In the genomic region with DNA sequence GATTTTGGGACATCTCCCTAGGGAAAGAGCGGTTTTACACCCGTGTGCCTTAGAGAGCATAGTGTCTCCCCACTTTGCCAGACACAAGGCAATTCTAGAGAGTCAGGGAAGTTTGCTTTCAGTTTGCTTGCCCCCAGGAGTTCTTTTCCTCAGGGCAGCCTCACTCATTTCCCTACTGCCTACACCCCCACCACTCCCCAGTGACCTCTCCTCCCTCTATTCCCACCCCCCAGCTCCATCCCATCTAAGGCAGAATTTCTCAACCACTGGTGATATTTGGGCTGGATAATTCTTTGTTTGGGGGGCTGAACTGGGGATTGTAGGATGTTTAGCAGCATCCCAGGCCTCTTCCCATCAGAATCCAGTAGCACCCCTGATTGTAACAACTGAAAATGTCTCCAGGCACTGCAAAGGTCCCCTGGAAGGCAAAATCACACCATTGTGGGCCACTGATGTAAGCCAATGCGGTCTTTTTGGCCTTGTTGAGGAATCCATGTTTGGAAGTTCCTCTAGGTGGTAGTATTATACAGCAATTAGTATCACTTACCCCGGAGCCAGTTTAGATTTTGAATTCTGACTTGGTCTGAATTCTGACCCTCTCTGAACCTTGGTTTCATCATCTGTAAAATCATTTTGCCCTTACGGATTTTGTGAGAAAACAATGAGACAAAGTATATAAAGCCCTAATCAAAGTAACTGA, we compare ENCODE assay signal across 9 cellular contexts. TPM values are rescaled to one million over a fixed set of nuclear protein-coding genes. Genes with fewer than 3 reads are reported as not detected.
DNase-seq lines count a peak whose midpoint lies in the region; ATAC-seq, FAIRE-seq and TF ChIP-seq lines count a peak whose summit lies in the region.
"Had no signal": no experiment of that assay in that cellular context is flagged by ENCODE, and none has a peak within 500 bp of the region (broad histone marks: within the 10 kb centered on the region; RNA-seq: fewer than 3 reads in every experiment).

No MANE protein-coding gene starts in this region.

- H3K18ac ChIP-seq in H1 (ENCODE audit: extremely low read depth, low read length), result no peak overlapping the region

- H3K9ac ChIP-seq in Loucy (ENCODE audit: low read depth, low read length, poor library complexity, severe bottlenecking), result no peak overlapping the region
- H3K9ac ChIP-seq in H1 (replicated peaks in 1 of 4; ENCODE audit: extremely low read depth in 1 of 4, low read depth in 3 of 4, low read length in 3 of 4), result no peak overlapping the region

- no peaks in the 10 kb centered on the region for H3K9me3 Mint-ChIP-seq in activated CD4-positive, alpha-beta T cell treated with anti-CD3 and anti-CD28 coated beads, Interleukin-2, amount 10 ng/mL, durations not matched to agents 7 days and 5 days
- H3K9me3 Mint-ChIP-seq: effector memory CD8-positive, alpha-beta T cell had no signal

- H3K36me3 ChIP-seq in Loucy (ENCODE audit: insufficient read depth, low read length), result no peaks in the 10 kb centered on the region
- no peaks in the 10 kb centered on the region for H3K36me3 ChIP-seq in H1 (ENCODE audit: control insufficient read depth in 2 of 4, insufficient read depth in 4 of 4, low read length in 3 of 4)

- TF ChIP-seq RAD21 in H1 (IDR thresholded peaks at IDR 0.05 in 1 of 2, conservative IDR thresholded peaks at IDR 0.05 in 1 of 2; ENCODE audit: low read depth in 2 of 2, low read length in 2 of 2), result peak; percentile 90 to 93

- no peak overlapping the region for H4K5ac ChIP-seq in H1 (ENCODE audit: insufficient read length, low read depth, low read length)

- peak overlapping the region; percentile 0; the same call in 1 of the 2 replicates for H2AFZ ChIP-seq in Loucy (ENCODE audit: low read length)
- H2AFZ ChIP-seq in H1 (ENCODE audit: low read length), result peak overlapping the region; percentile 63

- ATAC-seq in omental fat pad (ENCODE audit: low FRiP score), result peak; percentile 75
- no peak for ATAC-seq in HG02571 (IDR thresholded peaks at IDR 0.05; ENCODE audit: unreplicated experiment)
- ATAC-seq in HG02610 (IDR thresholded peaks at IDR 0.05; ENCODE audit: unreplicated experiment), result no peak
- ATAC-seq: effector memory CD8-positive, alpha-beta T cell had no signal

- H3K9me3 ChIP-seq in Loucy (ENCODE audit: insufficient read depth, low read depth, low read length) (no peaks in the 10 kb centered on the region), H1 (ENCODE audit: insufficient read depth in 2 of 2, low read depth in 1 of 2, low read length in 1 of 2) (no peaks in the 10 kb centered on the region)

- peaks cover 4% of the 10 kb centered on the region; the same call in 1 of the 2 replicates for H3K23me2 ChIP-seq in H1 (ENCODE audit: low read depth, low read length)

- no peaks in the 10 kb centered on the region for H3K36me3 Mint-ChIP-seq in activated CD4-positive, alpha-beta T cell treated with anti-CD3 and anti-CD28 coated beads, Interleukin-2, amount 10 ng/mL, durations not matched to agents 7 days and 5 days (ENCODE audit: low read depth)

- H2AK5ac ChIP-seq in H1 (ENCODE audit: low read depth, low read length), result no peak overlapping the region

- TF ChIP-seq POLR2A in H1 (IDR thresholded peaks at IDR 0.05; ENCODE audit: control extremely low read depth in 1 of 2, low read depth in 2 of 2, low read length in 2 of 2), result no peak

- no peaks in the 10 kb centered on the region for H3K4me1 Mint-ChIP-seq in activated CD4-positive, alpha-beta T cell treated with anti-CD3 and anti-CD28 coated beads, Interleukin-2, amount 10 ng/mL, durations not matched to agents 7 days and 5 days

- H2BK15ac ChIP-seq in H1 (ENCODE audit: low read length), result no peak overlapping the region

- H4K8ac ChIP-seq in H1 (ENCODE audit: extremely low read depth, insufficient read depth, low read length), result no peak overlapping the region

- H4K91ac ChIP-seq in H1 (replicated peaks; ENCODE audit: insufficient read length, low read length), result no peak overlapping the region

- H3K14ac ChIP-seq in H1 (ENCODE audit: insufficient read length), result no peak overlapping the region

- no peak for TF ChIP-seq EP300 in H1 (IDR thresholded peaks at IDR 0.05; ENCODE audit: borderline replicate concordance in 1 of 2, low read depth in 2 of 2, low read length in 2 of 2)

- no peak overlapping the region for H3K23ac ChIP-seq in H1 (ENCODE audit: insufficient read length)

- H2BK5ac ChIP-seq in H1 (ENCODE audit: low read depth, low read length), result no peak overlapping the region

- H3K4me2 ChIP-seq in Loucy (ENCODE audit: low read depth, low read length, poor library complexity, severe bottlenecking) (no peak overlapping the region), H1 (ENCODE audit: insufficient read depth in 1 of 2, low read depth in 2 of 2, low read length in 2 of 2) (no peak overlapping the region)

- no peak overlapping the region for H2BK20ac ChIP-seq in H1 (ENCODE audit: low read length)

- FAIRE-seq in H1 (lab: Jason Lieb, UNC), result peak; percentile 85

- H3K27ac ChIP-seq in H1 (ENCODE audit: low read depth, low read length), result no peak overlapping the region

- 0 out of 2 replicates have a peak overlapping the region, but pooled peaks have one; percentile 4 for H2BK12ac ChIP-seq in H1 (ENCODE audit: low read depth, low read length)

- 44% methylated on average over 5 of the region's 5 CpGs; no CpG with 5 or more reads in 1 of the 2 experiments for WGBS in H1 (ENCODE audit: extremely low coverage in 1 of 2, insufficient coverage in 1 of 2, insufficient read length in 1 of 2, insufficient replicate concordance in 2 of 2, low coverage in 1 of 2, low lambda C conversion rate in 2 of 2, missing lambda C conversion rate in 1 of 2), 2 experiments

- CTCF ChIA-PET in H1 (lab: Charles Lee; ENCODE audit: partially characterized antibody), result interaction anchor here (0.6 to 2.3 kb wide), 12 partner anchors 9 to 253 kb away, joined by 3 to 54 read pairs (median 4); no protein-coding TSS in a partner anchor
- CTCF ChIA-PET in activated CD4-positive, alpha-beta T cell treated with anti-CD3 and anti-CD28 coated beads, Interleukin-2, amount 10 ng/mL, durations not matched to agents 7 days and 5 days (lab: Charles Lee), result no interaction called here

- H2BK120ac ChIP-seq in H1 (replicated peaks; ENCODE audit: low read depth, low read length), result no peak overlapping the region

- no peak overlapping the region for H3K4me3 Mint-ChIP-seq in activated CD4-positive, alpha-beta T cell treated with anti-CD3 and anti-CD28 coated beads, Interleukin-2, amount 10 ng/mL, durations not matched to agents 7 days and 5 days
- H3K4me3 Mint-ChIP-seq: effector memory CD8-positive, alpha-beta T cell had no signal

- peaks cover 35% of the 10 kb centered on the region for H3K27me3 Mint-ChIP-seq in activated CD4-positive, alpha-beta T cell treated with anti-CD3 and anti-CD28 coated beads, Interleukin-2, amount 10 ng/mL, durations not matched to agents 7 days and 5 days

- H3K79me2 ChIP-seq in Loucy (ENCODE audit: insufficient read depth, low read length), result no peaks in the 10 kb centered on the region
- H3K79me2 ChIP-seq in H1 (ENCODE audit: control insufficient read depth in 1 of 2, insufficient read depth in 2 of 2, low read length in 2 of 2), result no peaks in the 10 kb centered on the region

- H3K9me2 ChIP-seq in Loucy (replicated peaks; ENCODE audit: low read depth, low read length), result no peaks in the 10 kb centered on the region

- no peak overlapping the region for H3K4ac ChIP-seq in H1 (replicated peaks; ENCODE audit: insufficient read length, low read depth, low read length)

- no peaks in the 10 kb centered on the region for H3F3A ChIP-seq in Loucy (ENCODE audit: low read depth)

- no peak overlapping the region for H3K4me3 ChIP-seq in Loucy (ENCODE audit: low read length, poor library complexity, severe bottlenecking)
- no peak overlapping the region for H3K4me3 ChIP-seq in H1 (ENCODE audit: extremely low read depth in 1 of 4, insufficient read depth in 2 of 4, low read depth in 3 of 4, low read length in 4 of 4)

- H3K4me1 ChIP-seq in Loucy (ENCODE audit: insufficient read depth, low read length, poor library complexity, severe bottlenecking) (no peaks in the 10 kb centered on the region), H1 (replicated peaks in 1 of 4; ENCODE audit: control insufficient read depth in 3 of 4, insufficient read depth in 4 of 4, low read length in 3 of 4) (peaks cover 0 to 5% (median 0%) of the 10 kb centered on the region in 4 experiments; a peak in 1 of 7 replicates)

- POLR2A ChIA-PET in H1 (lab: Charles Lee; ENCODE audit: partially characterized antibody), result interaction anchor here (0.8 to 1.7 kb wide), 2 partner anchors 15 to 226 kb away, joined by 3 to 8 read pairs; no protein-coding TSS in a partner anchor
- POLR2A ChIA-PET in activated CD4-positive, alpha-beta T cell treated with anti-CD3 and anti-CD28 coated beads, Interleukin-2, amount 10 ng/mL, durations not matched to agents 7 days and 5 days (lab: Charles Lee), result no interaction called here

- H3K27me3 ChIP-seq in Loucy (ENCODE audit: insufficient read depth, low read length, poor library complexity, severe bottlenecking) (no peaks in the 10 kb centered on the region), H1 (replicated peaks in 1 of 4; ENCODE audit: control insufficient read depth in 3 of 4, extremely low read depth in 1 of 4, insufficient read depth in 3 of 4, low read length in 3 of 4) (no peaks in the 10 kb centered on the region)

- H4K20me1 ChIP-seq in Loucy (ENCODE audit: insufficient read depth, low read length, poor library complexity, severe bottlenecking) (no peaks in the 10 kb centered on the region), H1 (replicated peaks in 1 of 2; ENCODE audit: control insufficient read depth in 1 of 2, insufficient read depth in 2 of 2, low read length in 2 of 2) (no peaks in the 10 kb centered on the region)

- DNase-seq in GM04503 (ENCODE audit: low read depth) (peak; percentile 5), H1 (ENCODE audit: low read depth in 1 of 2, low spot score in 2 of 2) (peak in 1 of 2 experiments; percentile 47), omental fat pad (ENCODE audit: low spot score) (no peak), NK-92 (lab: John Stamatoyannopoulos, UW; ENCODE audit: unreplicated experiment) (no peak)
- no peak for DNase-seq in activated CD4-positive, alpha-beta T cell treated with anti-CD3 and anti-CD28 coated beads, Interleukin-2, amount 10 ng/mL, durations not matched to agents 7 days and 5 days
- DNase-seq: effector memory CD8-positive, alpha-beta T cell had no signal

- H3K79me1 ChIP-seq in H1 (ENCODE audit: low read depth, low read length), result no peaks in the 10 kb centered on the region

- no peak overlapping the region for H3K27ac Mint-ChIP-seq in activated CD4-positive, alpha-beta T cell treated with anti-CD3 and anti-CD28 coated beads, Interleukin-2, amount 10 ng/mL, durations not matched to agents 7 days and 5 days
- H3K27ac Mint-ChIP-seq: effector memory CD8-positive, alpha-beta T cell had no signal

- H3K56ac ChIP-seq in H1 (replicated peaks; ENCODE audit: insufficient read length, low read depth, low read length), result no peak overlapping the region

- TF ChIP-seq CTCF in Loucy (conservative IDR thresholded peaks at IDR 0.05; ENCODE audit: low read length), result peak; percentile 47
- peak in 2 of 3 experiments; percentile 62 to 63; a peak in 3 of 4 replicates for TF ChIP-seq CTCF in H1 (IDR thresholded peaks at IDR 0.05; ENCODE audit: control extremely low read depth in 1 of 3, insufficient read depth in 1 of 3, low read depth in 1 of 3, low read length in 3 of 3)
- no peak for TF ChIP-seq CTCF in omental fat pad (IDR thresholded peaks at IDR 0.05)

RNA-seq across cellular contexts. Expression of a gene that starts 1.3 kb away (rescaled TPM):
- 0.13 TPM in 1 of 2 replicates, not detected in the other for total RNA-seq in H1 (2021; fragmentation: NEBNext Ultra II Directional; extraction: Animal tissue kit (Norgen Biotek cat#: 25700))
- 0.06 TPM in 1 of 2 replicates, not detected in the other for polyA plus RNA-seq in H1 (2011; rRNA removed)
- polyA plus RNA-seq in H1 (2011; cell fraction: cytosol; rRNA removed), result not detected
- polyA plus RNA-seq in H1 (2011; cell fraction: nucleus; rRNA removed), result 0.17 TPM
- polyA plus RNA-seq in H1 (2012, experiment 1 of 2), result 0.20 to 0.54 TPM (median 0.34 TPM) in 4 replicates
- polyA plus RNA-seq in H1 (2012, experiment 2 of 2), result 0.14 TPM
- polyA plus RNA-seq in H1 (2013, experiment 1 of 2), result 0.14 TPM
- 0.20 TPM for polyA plus RNA-seq in H1 (2013, experiment 2 of 2)
- not detected in 2 replicates for polyA minus RNA-seq in H1 (2011; rRNA and poly(A)+ RNA removed)
- polyA minus RNA-seq in H1 (2011; cell fraction: cytosol; rRNA and poly(A)+ RNA removed), result not detected
- polyA minus RNA-seq in H1 (2011; cell fraction: nucleus; rRNA and poly(A)+ RNA removed), result 0.20 TPM
- total RNA-seq in omental fat pad, result not detected
- total RNA-seq in activated CD4-positive, alpha-beta T cell treated with anti-CD3 and anti-CD28 coated beads, Interleukin-2, amount 10 ng/mL, durations not matched to agents 7 days and 5 days, result not detected

RNA-seq across cellular contexts. Expression of a gene that starts 6.6 kb away (rescaled TPM):
- not detected in 2 replicates for total RNA-seq in H1 (2021; fragmentation: NEBNext Ultra II Directional; extraction: Animal tissue kit (Norgen Biotek cat#: 25700))
- not detected in 2 replicates for polyA plus RNA-seq in H1 (2011; rRNA removed)
- not detected for polyA plus RNA-seq in H1 (2011; cell fraction: cytosol; rRNA removed)
- polyA plus RNA-seq in H1 (2011; cell fraction: nucleus; rRNA removed), result not detected
- polyA plus RNA-seq in H1 (2012, experiment 1 of 2), result not detected in 4 replicates
- polyA plus RNA-seq in H1 (2012, experiment 2 of 2), result not detected
- polyA plus RNA-seq in H1 (2013, experiment 1 of 2), result 0.10 TPM
- polyA plus RNA-seq in H1 (2013, experiment 2 of 2), result not detected
- not detected in 2 replicates for polyA minus RNA-seq in H1 (2011; rRNA and poly(A)+ RNA removed)
- not detected for polyA minus RNA-seq in H1 (2011; cell fraction: cytosol; rRNA and poly(A)+ RNA removed)
- not detected for polyA minus RNA-seq in H1 (2011; cell fraction: nucleus; rRNA and poly(A)+ RNA removed)
- not detected for total RNA-seq in omental fat pad
- not detected for total RNA-seq in activated CD4-positive, alpha-beta T cell treated with anti-CD3 and anti-CD28 coated beads, Interleukin-2, amount 10 ng/mL, durations not matched to agents 7 days and 5 days

RNA-seq across cellular contexts. Expression of a gene that starts 30.5 kb away (rescaled TPM):
- not detected in 2 replicates for total RNA-seq in H1 (2021; fragmentation: NEBNext Ultra II Directional; extraction: Animal tissue kit (Norgen Biotek cat#: 25700))
- not detected in 2 replicates for polyA plus RNA-seq in H1 (2011; rRNA removed)
- not detected for polyA plus RNA-seq in H1 (2011; cell fraction: cytosol; rRNA removed)
- not detected for polyA plus RNA-seq in H1 (2011; cell fraction: nucleus; rRNA removed)
- polyA plus RNA-seq in H1 (2012, experiment 1 of 2), result not detected in 4 replicates
- not detected for polyA plus RNA-seq in H1 (2012, experiment 2 of 2)
- not detected for polyA plus RNA-seq in H1 (2013, experiment 1 of 2)
- not detected for polyA plus RNA-seq in H1 (2013, experiment 2 of 2)
- polyA minus RNA-seq in H1 (2011; rRNA and poly(A)+ RNA removed), result not detected in 2 replicates
- not detected for polyA minus RNA-seq in H1 (2011; cell fraction: cytosol; rRNA and poly(A)+ RNA removed)
- not detected for polyA minus RNA-seq in H1 (2011; cell fraction: nucleus; rRNA and poly(A)+ RNA removed)
- total RNA-seq in omental fat pad, result not detected
- not detected for total RNA-seq in activated CD4-positive, alpha-beta T cell treated with anti-CD3 and anti-CD28 coated beads, Interleukin-2, amount 10 ng/mL, durations not matched to agents 7 days and 5 days

RNA-seq across cellular contexts. Expression of a gene that starts 33.2 kb away (rescaled TPM):
- not detected in 2 replicates for total RNA-seq in H1 (2021; fragmentation: NEBNext Ultra II Directional; extraction: Animal tissue kit (Norgen Biotek cat#: 25700))
- not detected in 2 replicates for polyA plus RNA-seq in H1 (2011; rRNA removed)
- not detected for polyA plus RNA-seq in H1 (2011; cell fraction: cytosol; rRNA removed)
- not detected for polyA plus RNA-seq in H1 (2011; cell fraction: nucleus; rRNA removed)
- 0.14 to 0.17 TPM in 2 of 4 replicates, not detected in the others for polyA plus RNA-seq in H1 (2012, experiment 1 of 2)
- not detected for polyA plus RNA-seq in H1 (2012, experiment 2 of 2)
- not detected for polyA plus RNA-seq in H1 (2013, experiment 1 of 2)
- polyA plus RNA-seq in H1 (2013, experiment 2 of 2), result not detected
- polyA minus RNA-seq in H1 (2011; rRNA and poly(A)+ RNA removed), result not detected in 2 replicates
- not detected for polyA minus RNA-seq in H1 (2011; cell fraction: cytosol; rRNA and poly(A)+ RNA removed)
- not detected for polyA minus RNA-seq in H1 (2011; cell fraction: nucleus; rRNA and poly(A)+ RNA removed)
- total RNA-seq in omental fat pad, result not detected
- not detected for total RNA-seq in activated CD4-positive, alpha-beta T cell treated with anti-CD3 and anti-CD28 coated beads, Interleukin-2, amount 10 ng/mL, durations not matched to agents 7 days and 5 days

Comparison
In these comparisons a context has a peak if more than half of its experiments do, and no peak if none do; other contexts are left out.
1. CTCF ChIP-seq: peak in Loucy (single experiment) and H1 (2 of 3); none in omental fat pad (0 of 3).